ENCODE assay signal across 4 cellular contexts in the genomic region with DNA sequence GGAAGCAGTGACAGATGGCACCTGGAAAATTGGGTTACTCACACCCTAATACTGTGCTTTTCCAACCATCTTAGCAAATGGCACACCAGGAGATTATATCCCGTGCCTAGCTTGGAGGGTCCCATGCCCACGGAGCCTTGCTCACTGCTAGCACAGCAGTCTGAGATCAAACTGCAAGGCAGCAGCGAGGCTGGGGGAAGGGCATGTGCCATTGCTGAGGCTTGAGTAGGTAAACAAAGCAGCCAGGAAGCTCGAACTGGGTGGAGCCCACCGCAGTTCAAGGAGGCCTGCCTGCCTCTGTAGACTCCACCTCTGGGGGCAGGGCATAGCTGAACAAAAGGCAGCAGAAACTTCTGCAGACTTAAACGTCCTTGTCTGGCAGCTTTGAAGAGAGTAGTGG. TPM values are rescaled to one million over a fixed set of nuclear protein-coding genes. Genes with fewer than 3 reads are reported as not detected.
"Had no signal": no experiment of that assay in that cellular context is flagged by ENCODE, and none has a peak within 500 bp of the region (broad histone marks: within the 10 kb centered on the region; RNA-seq: fewer than 3 reads in every experiment).

No MANE protein-coding gene starts in this region.

RNA-seq across cellular contexts. Expression of a gene that starts 11.5 kb away (rescaled TPM):
- total RNA-seq: GM23338, H1, H9, HT-29 had no signal
- polyA plus RNA-seq: GM23338, H1 had no signal
